Comparison of ENCODE assay signal across 13 cellular contexts in genomic region chr1:30755334-30755733, GRCh38. TPM values are rescaled to one million over a fixed set of nuclear protein-coding genes. Genes with fewer than 3 reads are reported as not detected.
DNase-seq lines count a peak whose midpoint lies in the region; ATAC-seq and TF ChIP-seq lines count a peak whose summit lies in the region.
"Had no signal": no experiment of that assay in that cellular context is flagged by ENCODE, and none has a peak within 500 bp of the region (broad histone marks: within the 10 kb centered on the region; RNA-seq: fewer than 3 reads in every experiment).

No MANE protein-coding gene starts in this region.

- H3K9me3 ChIP-seq in SU-DHL-6 (ENCODE audit: insufficient read depth, low read length): no peaks in the 10 kb centered on the region
- H3K9me3 ChIP-seq in thoracic aorta: no peaks in the 10 kb centered on the region

- no peaks in the 10 kb centered on the region for H3K27me3 Mint-ChIP-seq in activated CD4-positive, alpha-beta T cell treated with anti-CD3 and anti-CD28 coated beads, Interleukin-2, amount 10 ng/mL, durations not matched to agents 7 days and 5 days
- H3K27me3 Mint-ChIP-seq in immature natural killer cell (ENCODE audit: low read depth in 3 of 3): peaks cover 12 to 31% (median 15%) of the 10 kb centered on the region in 3 donors

- H3K27me3 ChIP-seq in SU-DHL-6 (ENCODE audit: low read length) (no peaks in the 10 kb centered on the region), thoracic aorta (replicated peaks; ENCODE audit: insufficient read depth) (no peaks in the 10 kb centered on the region)

- no peaks in the 10 kb centered on the region for H4K20me1 ChIP-seq in SU-DHL-6 (ENCODE audit: low read depth, low read length)

- H3K9me2 ChIP-seq in SU-DHL-6 (replicated peaks; ENCODE audit: insufficient read depth, low read length): no peaks in the 10 kb centered on the region

- H3K9me3 Mint-ChIP-seq in activated CD4-positive, alpha-beta T cell treated with anti-CD3 and anti-CD28 coated beads, Interleukin-2, amount 10 ng/mL, durations not matched to agents 7 days and 5 days: no peaks in the 10 kb centered on the region
- H3K9me3 Mint-ChIP-seq in immature natural killer cell: no peaks in the 10 kb centered on the region

- peaks cover 54% of the 10 kb centered on the region for H3K36me3 Mint-ChIP-seq in activated CD4-positive, alpha-beta T cell treated with anti-CD3 and anti-CD28 coated beads, Interleukin-2, amount 10 ng/mL, durations not matched to agents 7 days and 5 days (ENCODE audit: low read depth)
- H3K36me3 Mint-ChIP-seq in immature natural killer cell: peaks cover 5 to 8% (median 6%) of the 10 kb centered on the region in 3 donors

- no peak overlapping the region for H2AFZ ChIP-seq in SU-DHL-6 (ENCODE audit: low read depth, low read length, severe bottlenecking)

- peaks cover 74% of the 10 kb centered on the region for H3K79me2 ChIP-seq in SU-DHL-6 (ENCODE audit: insufficient read depth, low read length)

- H3K4me3 ChIP-seq in SU-DHL-6 (ENCODE audit: insufficient read depth, low read length, poor library complexity, severe bottlenecking) (peak overlapping the region; percentile 85), thoracic aorta (peak overlapping the region; percentile 67)

- H3K4me1 ChIP-seq in thoracic aorta (ENCODE audit: control insufficient read depth in 1 of 2, low read depth in 2 of 2): no peaks in the 10 kb centered on the region

- peak overlapping the region; percentile 71 for H3K4me2 ChIP-seq in SU-DHL-6 (ENCODE audit: low read depth, low read length, poor library complexity, severe bottlenecking)

- no peaks in the 10 kb centered on the region for H3K36me3 ChIP-seq in SU-DHL-6 (ENCODE audit: low read length)
- no peaks in the 10 kb centered on the region for H3K36me3 ChIP-seq in thoracic aorta

- TF ChIP-seq CTCF in SU-DHL-6 (IDR thresholded peaks at IDR 0.05; ENCODE audit: insufficient read depth, low read length, poor library complexity, severe bottlenecking) (no peak), thoracic aorta (IDR thresholded peaks at IDR 0.05) (no peak)

- POLR2A ChIA-PET in activated CD4-positive, alpha-beta T cell treated with anti-CD3 and anti-CD28 coated beads, Interleukin-2, amount 10 ng/mL, durations not matched to agents 7 days and 5 days (lab: Charles Lee): no interaction called here

- H3K27ac ChIP-seq in SU-DHL-6 (ENCODE audit: low read depth, low read length): peak overlapping the region; percentile 90
- H3K27ac ChIP-seq in thoracic aorta: peak overlapping the region in 1 of 2 donors; percentile 11
- H3K27ac ChIP-seq: VCaP had no signal

- no peak for ATAC-seq in thoracic aorta (ENCODE audit: insufficient number of reproducible peaks, low FRiP score, low read depth)
- ATAC-seq in GM21786 (IDR thresholded peaks at IDR 0.05; ENCODE audit: unreplicated experiment): no peak
- ATAC-seq: left lobe of liver had no signal

- peak overlapping the region; percentile 86 for H3K9ac ChIP-seq in SU-DHL-6 (ENCODE audit: low read length)

- CTCF ChIA-PET in activated CD4-positive, alpha-beta T cell treated with anti-CD3 and anti-CD28 coated beads, Interleukin-2, amount 10 ng/mL, durations not matched to agents 7 days and 5 days (lab: Charles Lee): interaction anchor here (0.5 to 6.9 kb wide), 7 partner anchors 11 to 492 kb away, joined by 3 to 48 read pairs (median 4); no protein-coding TSS in a partner anchor

- no peak for DNase-seq in activated CD4-positive, alpha-beta T cell treated with anti-CD3 and anti-CD28 coated beads, Interleukin-2, amount 10 ng/mL, durations not matched to agents 7 days and 5 days
- DNase-seq in activated CD4-positive, alpha-beta T cell treated with anti-CD3 and anti-CD28 coated beads, Interleukin-2, amount 50 U/mL, for 1 hour: no peak
- DNase-seq in immature natural killer cell: no peak
- DNase-seq in thoracic aorta (ENCODE audit: low spot score): no peak
- no peak for DNase-seq in NCI-H1694 treated with DMSO at 0.1 percent for 48 hours (lab: John Stamatoyannopoulos, UW)
- DNase-seq in DMS53 treated with DMSO at 0.1 percent for 48 hours (lab: John Stamatoyannopoulos, UW; ENCODE audit: unreplicated experiment): no peak
- DNase-seq: effector CD4-positive, alpha-beta T cell; retina had no signal

- H3K4me1 Mint-ChIP-seq in activated CD4-positive, alpha-beta T cell treated with anti-CD3 and anti-CD28 coated beads, Interleukin-2, amount 10 ng/mL, durations not matched to agents 7 days and 5 days: peaks cover 77% of the 10 kb centered on the region
- H3K4me1 Mint-ChIP-seq in immature natural killer cell: peaks cover 97 to 100% of the 10 kb centered on the region in 2 donors

- peak overlapping the region; percentile 97 for H3K27ac Mint-ChIP-seq in activated CD4-positive, alpha-beta T cell treated with anti-CD3 and anti-CD28 coated beads, Interleukin-2, amount 10 ng/mL, durations not matched to agents 7 days and 5 days
- peak overlapping the region; percentile 99 to 100 (median 100) for H3K27ac Mint-ChIP-seq in immature natural killer cell

- H3K4me3 Mint-ChIP-seq in activated CD4-positive, alpha-beta T cell treated with anti-CD3 and anti-CD28 coated beads, Interleukin-2, amount 10 ng/mL, durations not matched to agents 7 days and 5 days: peak overlapping the region; percentile 96
- peak overlapping the region; percentile 96 to 100 (median 100) for H3K4me3 Mint-ChIP-seq in immature natural killer cell

- H3F3A ChIP-seq in SU-DHL-6 (ENCODE audit: insufficient read depth): peaks cover 81% of the 10 kb centered on the region

RNA-seq across cellular contexts. Expression of gene LAPTM5, which starts 2.2 kb away (rescaled TPM):
- total RNA-seq in activated CD4-positive, alpha-beta T cell treated with anti-CD3 and anti-CD28 coated beads, Interleukin-2, amount 10 ng/mL, durations not matched to agents 7 days and 5 days: 100 to 1,000 TPM; 481 to 584 TPM
- 100 to 1,000 TPM; 464 to 744 (median 541) TPM for polyA plus RNA-seq in immature natural killer cell
- total RNA-seq in thoracic aorta: 100 to 1,000 TPM in 1 of 2 donors, 10 to 100 TPM in 1; 91.0 to 127 TPM

RNA-seq across cellular contexts. Expression of gene MATN1, which starts 31.9 kb away (rescaled TPM):
- total RNA-seq in activated CD4-positive, alpha-beta T cell treated with anti-CD3 and anti-CD28 coated beads, Interleukin-2, amount 10 ng/mL, durations not matched to agents 7 days and 5 days: not detected
- not detected for polyA plus RNA-seq in immature natural killer cell
- total RNA-seq in thoracic aorta: 1 to 10 TPM in 1 of 2 donors, not detected in 1; 1.5 TPM
- total RNA-seq: glomerular endothelial cell, left lobe of liver had no signal
